1 cellular context compared by ENCODE assay signal in genomic region chr2:72148391-72148974, GRCh38.
A peak's percentile ranks its signal among the peaks of the same experiment; 100 is the strongest.
TF ChIP-seq lines count a peak whose summit lies in the region.

No MANE protein-coding gene starts in this region.

TF ChIP-seq in SK-N-SH treated with all-trans-retinoic acid at 6 μM for 48 hours, 23 proteins besides CTCF, POLR2A, EP300 and RAD21 (continued from another document):
- no peak for TF ChIP-seq POU6F1 (CRISPR knock-in tag; IDR thresholded peaks at IDR 0.05; ENCODE audit: borderline replicate concordance, low read depth)
- TF ChIP-seq ZNF565 (CRISPR knock-in tag; conservative IDR thresholded peaks at IDR 0.05; ENCODE audit: low read depth) = no peak
- 0 out of 2 replicates have a peak, but pooled peaks have one; percentile 72 for TF ChIP-seq GLIS3 (CRISPR knock-in tag; IDR thresholded peaks at IDR 0.05)
- no peak for TF ChIP-seq ARNTL (CRISPR knock-in tag; IDR thresholded peaks at IDR 0.05; ENCODE audit: borderline replicate concordance, low read depth)
- TF ChIP-seq ZNF70 (CRISPR knock-in tag; IDR thresholded peaks at IDR 0.05) = peak; percentile 55; the same call in 1 of the 2 replicates
- no peak for TF ChIP-seq ZFP3 (CRISPR knock-in tag; IDR thresholded peaks at IDR 0.05)
- no peak for TF ChIP-seq ZNF8 (CRISPR knock-in tag; IDR thresholded peaks at IDR 0.05)
- TF ChIP-seq ZC3H10 (CRISPR knock-in tag; IDR thresholded peaks at IDR 0.05) = no peak
- no peak for TF ChIP-seq CSDC2 (CRISPR knock-in tag; IDR thresholded peaks at IDR 0.05)
- TF ChIP-seq, protein P1, sequence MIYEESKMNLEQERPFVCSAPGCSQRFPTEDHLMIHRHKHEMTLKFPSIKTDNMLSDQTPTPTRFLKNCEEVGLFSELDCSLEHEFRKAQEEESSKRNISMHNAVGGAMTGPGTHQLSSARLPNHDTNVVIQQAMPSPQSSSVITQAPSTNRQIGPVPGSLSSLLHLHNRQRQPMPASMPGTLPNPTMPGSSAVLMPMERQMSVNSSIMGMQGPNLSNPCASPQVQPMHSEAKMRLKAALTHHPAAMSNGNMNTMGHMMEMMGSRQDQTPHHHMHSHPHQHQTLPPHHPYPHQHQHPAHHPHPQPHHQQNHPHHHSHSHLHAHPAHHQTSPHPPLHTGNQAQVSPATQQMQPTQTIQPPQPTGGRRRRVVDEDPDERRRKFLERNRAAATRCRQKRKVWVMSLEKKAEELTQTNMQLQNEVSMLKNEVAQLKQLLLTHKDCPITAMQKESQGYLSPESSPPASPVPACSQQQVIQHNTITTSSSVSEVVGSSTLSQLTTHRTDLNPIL (CRISPR knock-in tag; IDR thresholded peaks at IDR 0.05; ENCODE audit: low read depth) = no peak
- no peak for TF ChIP-seq RARB (CRISPR knock-in tag; IDR thresholded peaks at IDR 0.05)
- no peak for TF ChIP-seq OSR1 (CRISPR knock-in tag; IDR thresholded peaks at IDR 0.05)
- no peak for TF ChIP-seq TOX (CRISPR knock-in tag; IDR thresholded peaks at IDR 0.05; ENCODE audit: borderline replicate concordance)
